23 cellular contexts compared by ENCODE assay signal in genomic region chr3:169563775-169564059, GRCh38.
DNase-seq lines count a peak whose midpoint lies in the region; ATAC-seq lines count a peak whose summit lies in the region.
"Had no signal": no experiment of that assay in that cellular context is flagged by ENCODE, and none has a peak within 500 bp of the region (broad histone marks: within the 10 kb centered on the region; RNA-seq: fewer than 3 reads in every experiment).

No MANE protein-coding gene starts in this region.

- H3K36me3 Mint-ChIP-seq in activated CD8-positive, alpha-beta memory T cell treated with anti-CD3 and anti-CD28 coated beads, Interleukin-2, amount 10 ng/mL, durations not matched to agents 7 days and 5 days: no peaks in the 10 kb centered on the region
- H3K36me3 Mint-ChIP-seq: naive thymus-derived CD8-positive, alpha-beta T cell had no signal

- no peak overlapping the region for H3K27ac Mint-ChIP-seq in activated CD8-positive, alpha-beta memory T cell treated with anti-CD3 and anti-CD28 coated beads, Interleukin-2, amount 10 ng/mL, durations not matched to agents 7 days and 5 days
- H3K27ac Mint-ChIP-seq: naive thymus-derived CD8-positive, alpha-beta T cell had no signal

- H3K4me1 Mint-ChIP-seq in activated CD8-positive, alpha-beta memory T cell treated with anti-CD3 and anti-CD28 coated beads, Interleukin-2, amount 10 ng/mL, durations not matched to agents 7 days and 5 days: peaks cover 9% of the 10 kb centered on the region

- CTCF ChIA-PET in activated CD8-positive, alpha-beta memory T cell treated with anti-CD3 and anti-CD28 coated beads, Interleukin-2, amount 10 ng/mL, durations not matched to agents 7 days and 5 days (lab: Charles Lee): no interaction called here

- no peak for DNase-seq in activated CD8-positive, alpha-beta memory T cell treated with anti-CD3 and anti-CD28 coated beads, Interleukin-2, amount 10 ng/mL, durations not matched to agents 7 days and 5 days
- no peak for DNase-seq in activated CD8-positive, alpha-beta memory T cell treated with anti-CD3 and anti-CD28 coated beads for 24 hours
- no peak for DNase-seq in NCI-H82 treated with DMSO at 0.1 percent for 48 hours (lab: John Stamatoyannopoulos, UW; ENCODE audit: unreplicated experiment)
- DNase-seq in MV-4-11 (lab: John Stamatoyannopoulos, UW): no peak
- DNase-seq: activated CD4-positive, alpha-beta T cell treated with anti-CD3 and anti-CD28 coated beads for 4 hours; DMS79 treated with DMSO at 0.1 percent for 48 hours; GDM1; GM23248; hippocampal formation; IMR-90; left cardiac atrium; naive thymus-derived CD8-positive, alpha-beta T cell; NCI-H1048; NCI-H446; NCI-H774; nucleus accumbens; stimulated activated CD4-positive, alpha-beta T cell treated with anti-CD3 and anti-CD28 coated beads, Interleukin-4, amount 100 ng/mL, for 24 hours; T1000 had no signal

- H3K4me3 Mint-ChIP-seq in activated CD8-positive, alpha-beta memory T cell treated with anti-CD3 and anti-CD28 coated beads, Interleukin-2, amount 10 ng/mL, durations not matched to agents 7 days and 5 days: no peak overlapping the region
- H3K4me3 Mint-ChIP-seq: naive thymus-derived CD8-positive, alpha-beta T cell had no signal

- peak; percentile 53 for ATAC-seq in activated CD8-positive, alpha-beta memory T cell treated with anti-CD3 and anti-CD28 coated beads, Interleukin-2, amount 10 ng/mL, durations not matched to agents 7 days and 5 days
- ATAC-seq in HG02610 (IDR thresholded peaks at IDR 0.05; ENCODE audit: unreplicated experiment) (peak; percentile 82), HG03520 (IDR thresholded peaks at IDR 0.05; ENCODE audit: unreplicated experiment) (peak; percentile 75), HG02678 (IDR thresholded peaks at IDR 0.05; ENCODE audit: unreplicated experiment) (no peak), GM19023 (IDR thresholded peaks at IDR 0.05; ENCODE audit: unreplicated experiment) (no peak)
- ATAC-seq: gastroesophageal sphincter; left cardiac atrium; naive thymus-derived CD8-positive, alpha-beta T cell had no signal

- no peaks in the 10 kb centered on the region for H3K27me3 Mint-ChIP-seq in activated CD8-positive, alpha-beta memory T cell treated with anti-CD3 and anti-CD28 coated beads, Interleukin-2, amount 10 ng/mL, durations not matched to agents 7 days and 5 days

- no peaks in the 10 kb centered on the region for H3K9me3 Mint-ChIP-seq in activated CD8-positive, alpha-beta memory T cell treated with anti-CD3 and anti-CD28 coated beads, Interleukin-2, amount 10 ng/mL, durations not matched to agents 7 days and 5 days (ENCODE audit: low read depth)

Comparison
In these comparisons a context has a peak if more than half of its experiments do, and no peak if none do; other contexts are left out.
1. ATAC-seq: peak in activated CD8-positive, alpha-beta memory T cell treated with anti-CD3 and anti-CD28 coated beads, Interleukin-2, amount 10 ng/mL, durations not matched to agents 7 days and 5 days (single experiment), HG02610 (single experiment) and HG03520 (single experiment); none in HG02678 (single experiment) and GM19023 (single experiment).